ENCODE assay signal across 8 cellular contexts in genomic region chr5:7754997-7755596, GRCh38.
DNase-seq lines count a peak whose midpoint lies in the region; ATAC-seq and TF ChIP-seq lines count a peak whose summit lies in the region.

No MANE protein-coding gene starts in this region.

- H3K4me2 ChIP-seq in Karpas-422 (ENCODE audit: low read depth, low read length, poor library complexity, severe bottlenecking) = no peak overlapping the region

- CTCF ChIA-PET in RWPE1 (lab: Yijun Ruan, JAX) = interaction anchor here (0.5 to 1.6 kb wide), 8 partner anchors 9 to 934 kb away, joined by 3 to 7 read pairs (median 3); no protein-coding TSS in a partner anchor

- H3K27me3 ChIP-seq in Karpas-422 (ENCODE audit: low read length) = no peaks in the 10 kb centered on the region
- H3K27me3 ChIP-seq in colonic mucosa = no peaks in the 10 kb centered on the region
- H3K27me3 ChIP-seq in aorta (ENCODE audit: control insufficient read depth in 1 of 2, insufficient read depth in 2 of 2, low read length in 1 of 2) = no peaks in the 10 kb centered on the region

- ATAC-seq in GM21619 (IDR thresholded peaks at IDR 0.05; ENCODE audit: unreplicated experiment) (peak; percentile 80), mucosa of descending colon (peak; percentile 88), aorta (ENCODE audit: low FRiP score) (no peak)

- DNase-seq in activated CD4-positive, CD25-positive, alpha-beta regulatory T cell treated with anti-CD3 and anti-CD28 coated beads, Interleukin-2, amount 50 U/mL, for 72 hours = peak; percentile 43
- DNase-seq in activated CD4-positive, CD25-positive, alpha-beta regulatory T cell (lab: John Stamatoyannopoulos, UW) = no peak
- DNase-seq in Karpas-422 (peak; percentile 87), RWPE1 (ENCODE audit: low spot score) (peak; percentile 20), colonic mucosa (peak; percentile 57), mucosa of descending colon (peak in 2 of 3 donors; percentile 58 to 73), aorta (peak; percentile 67 to 82)

- H3K9me3 ChIP-seq in Karpas-422 (ENCODE audit: low read length) (no peaks in the 10 kb centered on the region), colonic mucosa (no peaks in the 10 kb centered on the region), mucosa of descending colon (no peaks in the 10 kb centered on the region), aorta (ENCODE audit: control insufficient read depth, low read length) (no peaks in the 10 kb centered on the region)

- H3K9me2 ChIP-seq in Karpas-422 (replicated peaks; ENCODE audit: insufficient read depth, low read length) = no peaks in the 10 kb centered on the region

- H3K36me3 ChIP-seq in Karpas-422 (ENCODE audit: insufficient read depth, low read length) = no peaks in the 10 kb centered on the region
- no peaks in the 10 kb centered on the region for H3K36me3 ChIP-seq in colonic mucosa
- H3K36me3 ChIP-seq in mucosa of descending colon (ENCODE audit: low read depth) = no peaks in the 10 kb centered on the region
- H3K36me3 ChIP-seq in aorta (ENCODE audit: control insufficient read depth in 1 of 2, insufficient read depth in 2 of 2, low read length in 1 of 2) = no peaks in the 10 kb centered on the region

- 28 to 30% methylated on average over 13 of the region's 13 CpGs for WGBS in aorta, 2 donors

- POLR2A ChIA-PET in RWPE1 (lab: Yijun Ruan, JAX; ENCODE audit: low non-redundant PET) = interaction anchor here (0.8 kb wide), 1 partner anchor 1074 kb away, joined by 4 read pairs; no protein-coding TSS in a partner anchor

- intact Hi-C loops in colonic mucosa (cut with DNase I) = loop anchor here (10.0 kb wide), 1 partner anchor 360 kb away; the partner anchor contains the start of gene ADCY2
- intact Hi-C loops in mucosa of descending colon (cut with DNase I, micrococcal nuclease) = no loop called here
- intact Hi-C loops in aorta (cut with DNase I) = loop anchor here (2.0 to 10.0 kb wide), 4 partner anchors 363 to 1120 kb away; partner anchors contain the start of genes NSUN2 (in 1 of the 2) and SRD5A1 (in 1 of the 2)

- no peak overlapping the region for H3K9ac ChIP-seq in Karpas-422 (ENCODE audit: low read length)
- H3K9ac ChIP-seq in colonic mucosa (ENCODE audit: low read depth in 2 of 2, low read length in 2 of 2) = no peak overlapping the region

- H3K4me1 ChIP-seq in Karpas-422 (ENCODE audit: low read length) (peaks cover 12% of the 10 kb centered on the region), colonic mucosa (no peaks in the 10 kb centered on the region), mucosa of descending colon (ENCODE audit: low read depth) (no peaks in the 10 kb centered on the region), aorta (ENCODE audit: control insufficient read depth in 1 of 2, insufficient read depth in 2 of 2, low read length in 2 of 2) (peaks cover 0 to 4% of the 10 kb centered on the region in 2 donors)

- no peak overlapping the region for H3K27ac ChIP-seq in Karpas-422 (ENCODE audit: low read length)
- H3K27ac ChIP-seq in RWPE1 = no peak overlapping the region
- no peak overlapping the region for H3K27ac ChIP-seq in colonic mucosa
- no peak overlapping the region for H3K27ac ChIP-seq in aorta (ENCODE audit: low read depth in 1 of 2, low read length in 2 of 2)

- TF ChIP-seq CTCF in RWPE1 (conservative IDR thresholded peaks at IDR 0.05; ENCODE audit: low read depth) (peak; percentile 69), colonic mucosa (IDR thresholded peaks at IDR 0.05) (peak; percentile 69), mucosa of descending colon (IDR thresholded peaks at IDR 0.05) (peak; percentile 67)

- no peak overlapping the region for H2AFZ ChIP-seq in Karpas-422 (ENCODE audit: low read length)

- no peaks in the 10 kb centered on the region for H3K79me2 ChIP-seq in Karpas-422 (ENCODE audit: low read length)

- H3K4me3 ChIP-seq in Karpas-422 (ENCODE audit: low read length) (no peak overlapping the region), colonic mucosa (no peak overlapping the region), mucosa of descending colon (no peak overlapping the region), aorta (ENCODE audit: low read length in 2 of 2) (no peak overlapping the region)

- no peaks in the 10 kb centered on the region for H4K20me1 ChIP-seq in Karpas-422 (ENCODE audit: insufficient read depth, low read depth, low read length)

Comparison
In these comparisons a context has a peak if more than half of its experiments do, and no peak if none do; other contexts are left out.
1. DNase-seq: peak in activated CD4-positive, CD25-positive, alpha-beta regulatory T cell treated with anti-CD3 and anti-CD28 coated beads, Interleukin-2, amount 50 U/mL, for 72 hours (single experiment), Karpas-422 (single experiment), RWPE1 (single experiment), colonic mucosa (single experiment), mucosa of descending colon (2 of 3) and aorta (2 of 2); none in activated CD4-positive, CD25-positive, alpha-beta regulatory T cell (0 of 4).
2. intact Hi-C loops: an anchor here in colonic mucosa (10.0 kb wide) and aorta (2.0 to 10.0 kb wide); none called in mucosa of descending colon.
3. Peak in every context shown above with its lines, with median percentiles within 50 percentile points of each other: CTCF ChIP-seq.